1 cellular context compared by ENCODE assay signal in genomic region chr2:67612576-67612981, GRCh38.
TF ChIP-seq lines count a peak whose summit lies in the region.

No MANE protein-coding gene starts in this region.

TF ChIP-seq in GM23338, 12 proteins besides CTCF, POLR2A, EP300 and RAD21:
- TF ChIP-seq ZNF114 (CRISPR knock-in tag; IDR thresholded peaks at IDR 0.05): no peak
- no peak for TF ChIP-seq EZH2phosphoT487 (IDR thresholded peaks at IDR 0.05; ENCODE audit: unreplicated experiment)
- TF ChIP-seq ETS1 (IDR thresholded peaks at IDR 0.05): no peak
- TF ChIP-seq POLR2AphosphoS5 (IDR thresholded peaks at IDR 0.05; ENCODE audit: low read depth): no peak
- no peak for TF ChIP-seq NANOG (IDR thresholded peaks at IDR 0.05; ENCODE audit: borderline replicate concordance)
- TF ChIP-seq JUNB (IDR thresholded peaks at IDR 0.05; ENCODE audit: unreplicated experiment): no peak
- TF ChIP-seq STAT1 (IDR thresholded peaks at IDR 0.05; ENCODE audit: unreplicated experiment): no peak
- no peak for TF ChIP-seq EZH2 (IDR thresholded peaks at IDR 0.05; ENCODE audit: low read depth, unreplicated experiment)
- TF ChIP-seq CREB1 (CRISPR knock-in tag; IDR thresholded peaks at IDR 0.05; ENCODE audit: low read depth): no peak
